ENCODE assay signal across 8 cellular contexts in the genomic region with DNA sequence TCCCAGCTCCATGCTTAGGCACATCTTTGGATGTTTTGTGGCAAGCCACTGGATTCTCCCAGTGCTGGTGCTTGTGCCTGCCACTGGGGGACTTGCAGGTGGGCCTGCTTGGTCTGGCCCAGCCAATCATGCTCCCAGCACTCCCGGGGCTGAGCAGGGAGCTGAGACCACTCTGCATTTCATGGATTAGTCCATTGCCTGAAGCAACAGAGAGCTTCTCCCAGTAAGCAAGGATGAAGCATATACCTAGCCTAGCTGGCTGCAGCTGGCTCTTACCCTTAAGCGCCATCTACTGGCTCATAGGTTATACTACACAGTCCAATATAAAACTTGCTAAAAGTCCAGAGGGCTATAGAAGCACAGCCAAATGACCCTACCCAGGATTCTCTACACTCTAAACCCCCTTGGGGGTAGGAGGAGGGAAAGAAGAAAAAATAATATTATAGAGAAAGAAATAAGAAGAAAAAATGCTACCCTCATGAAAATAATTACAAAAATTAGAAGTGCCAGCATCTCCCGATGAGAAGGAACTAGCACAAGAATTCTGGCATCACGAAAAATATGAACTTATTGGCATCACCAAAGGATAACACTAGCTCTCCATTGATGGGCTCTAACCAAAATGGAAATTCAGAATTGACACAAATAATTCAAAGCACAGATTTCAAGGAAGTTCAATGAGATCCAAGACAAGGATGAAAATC.
DNase-seq lines count a peak whose midpoint lies in the region; ATAC-seq and TF ChIP-seq lines count a peak whose summit lies in the region.

No MANE protein-coding gene starts in this region.

- no peaks in the 10 kb centered on the region for H3K4me1 Mint-ChIP-seq in WTC11

- no peaks in the 10 kb centered on the region; the same call in 1 of the 2 replicates for H3K27me3 Mint-ChIP-seq in WTC11 (ENCODE audit: low read depth)

- DNase-seq in AG08395 (ENCODE audit: low spot score), result peak; percentile 18
- peak; percentile 1 for DNase-seq in NCI-H1694 (lab: John Stamatoyannopoulos, UW)
- DNase-seq in WTC11 (ENCODE audit: low spot score), result peak; percentile 33
- peak; percentile 66 for DNase-seq in iPS-NIHi7 (ENCODE audit: extremely low spot score)
- no peak for DNase-seq in GF-D8 (lab: John Stamatoyannopoulos, UW)
- no peak for DNase-seq in putamen (ENCODE audit: low spot score)

- H3K36me3 Mint-ChIP-seq in WTC11, result no peaks in the 10 kb centered on the region; the same call in 1 of the 2 replicates

- peaks cover 22% of the 10 kb centered on the region for H3K9me3 Mint-ChIP-seq in WTC11

- POLR2A ChIA-PET in WTC11 (lab: Charles Lee), result no interaction called here

- H3K27ac Mint-ChIP-seq in WTC11, result no peak overlapping the region

- peak; percentile 72 for TF ChIP-seq CTCF in WTC11 (IDR thresholded peaks at IDR 0.05)

- ATAC-seq in GM18502 (IDR thresholded peaks at IDR 0.05; ENCODE audit: poor library complexity, unreplicated experiment) (peak; percentile 88), HG02938 (IDR thresholded peaks at IDR 0.05; ENCODE audit: unreplicated experiment) (peak; percentile 95), WTC11 (peak; percentile 98)

- CTCF ChIA-PET in WTC11 (lab: Charles Lee), result interaction anchor here (0.6 to 1.7 kb wide), 21 partner anchors 9 to 1000 kb away, joined by 3 to 9 read pairs (median 4); partner anchors contain the start of gene C11orf87

- no peak overlapping the region for H3K4me3 Mint-ChIP-seq in WTC11

TF ChIP-seq in WTC11, 78 proteins besides CTCF, POLR2A, EP300 and RAD21:
- no peak for TF ChIP-seq NR1H2 (CRISPR knock-in tag; IDR thresholded peaks at IDR 0.05)
- TF ChIP-seq, protein P1, sequence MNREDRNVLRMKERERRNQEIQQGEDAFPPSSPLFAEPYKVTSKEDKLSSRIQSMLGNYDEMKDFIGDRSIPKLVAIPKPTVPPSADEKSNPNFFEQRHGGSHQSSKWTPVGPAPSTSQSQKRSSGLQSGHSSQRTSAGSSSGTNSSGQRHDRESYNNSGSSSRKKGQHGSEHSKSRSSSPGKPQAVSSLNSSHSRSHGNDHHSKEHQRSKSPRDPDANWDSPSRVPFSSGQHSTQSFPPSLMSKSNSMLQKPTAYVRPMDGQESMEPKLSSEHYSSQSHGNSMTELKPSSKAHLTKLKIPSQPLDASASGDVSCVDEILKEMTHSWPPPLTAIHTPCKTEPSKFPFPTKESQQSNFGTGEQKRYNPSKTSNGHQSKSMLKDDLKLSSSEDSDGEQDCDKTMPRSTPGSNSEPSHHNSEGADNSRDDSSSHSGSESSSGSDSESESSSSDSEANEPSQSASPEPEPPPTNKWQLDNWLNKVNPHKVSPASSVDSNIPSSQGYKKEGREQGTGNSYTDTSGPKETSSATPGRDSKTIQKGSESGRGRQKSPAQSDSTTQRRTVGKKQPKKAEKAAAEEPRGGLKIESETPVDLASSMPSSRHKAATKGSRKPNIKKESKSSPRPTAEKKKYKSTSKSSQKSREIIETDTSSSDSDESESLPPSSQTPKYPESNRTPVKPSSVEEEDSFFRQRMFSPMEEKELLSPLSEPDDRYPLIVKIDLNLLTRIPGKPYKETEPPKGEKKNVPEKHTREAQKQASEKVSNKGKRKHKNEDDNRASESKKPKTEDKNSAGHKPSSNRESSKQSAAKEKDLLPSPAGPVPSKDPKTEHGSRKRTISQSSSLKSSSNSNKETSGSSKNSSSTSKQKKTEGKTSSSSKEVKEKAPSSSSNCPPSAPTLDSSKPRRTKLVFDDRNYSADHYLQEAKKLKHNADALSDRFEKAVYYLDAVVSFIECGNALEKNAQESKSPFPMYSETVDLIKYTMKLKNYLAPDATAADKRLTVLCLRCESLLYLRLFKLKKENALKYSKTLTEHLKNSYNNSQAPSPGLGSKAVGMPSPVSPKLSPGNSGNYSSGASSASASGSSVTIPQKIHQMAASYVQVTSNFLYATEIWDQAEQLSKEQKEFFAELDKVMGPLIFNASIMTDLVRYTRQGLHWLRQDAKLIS (CRISPR knock-in tag; IDR thresholded peaks at IDR 0.05; ENCODE audit: borderline replicate concordance), result no peak
- TF ChIP-seq ZSCAN18 (CRISPR knock-in tag; IDR thresholded peaks at IDR 0.05), result no peak
- no peak for TF ChIP-seq TEAD4 (CRISPR knock-in tag; IDR thresholded peaks at IDR 0.05)
- TF ChIP-seq ZNF671 (CRISPR knock-in tag; IDR thresholded peaks at IDR 0.05), result no peak
- no peak for TF ChIP-seq RORB (CRISPR knock-in tag; IDR thresholded peaks at IDR 0.05)
- TF ChIP-seq, protein P2, sequence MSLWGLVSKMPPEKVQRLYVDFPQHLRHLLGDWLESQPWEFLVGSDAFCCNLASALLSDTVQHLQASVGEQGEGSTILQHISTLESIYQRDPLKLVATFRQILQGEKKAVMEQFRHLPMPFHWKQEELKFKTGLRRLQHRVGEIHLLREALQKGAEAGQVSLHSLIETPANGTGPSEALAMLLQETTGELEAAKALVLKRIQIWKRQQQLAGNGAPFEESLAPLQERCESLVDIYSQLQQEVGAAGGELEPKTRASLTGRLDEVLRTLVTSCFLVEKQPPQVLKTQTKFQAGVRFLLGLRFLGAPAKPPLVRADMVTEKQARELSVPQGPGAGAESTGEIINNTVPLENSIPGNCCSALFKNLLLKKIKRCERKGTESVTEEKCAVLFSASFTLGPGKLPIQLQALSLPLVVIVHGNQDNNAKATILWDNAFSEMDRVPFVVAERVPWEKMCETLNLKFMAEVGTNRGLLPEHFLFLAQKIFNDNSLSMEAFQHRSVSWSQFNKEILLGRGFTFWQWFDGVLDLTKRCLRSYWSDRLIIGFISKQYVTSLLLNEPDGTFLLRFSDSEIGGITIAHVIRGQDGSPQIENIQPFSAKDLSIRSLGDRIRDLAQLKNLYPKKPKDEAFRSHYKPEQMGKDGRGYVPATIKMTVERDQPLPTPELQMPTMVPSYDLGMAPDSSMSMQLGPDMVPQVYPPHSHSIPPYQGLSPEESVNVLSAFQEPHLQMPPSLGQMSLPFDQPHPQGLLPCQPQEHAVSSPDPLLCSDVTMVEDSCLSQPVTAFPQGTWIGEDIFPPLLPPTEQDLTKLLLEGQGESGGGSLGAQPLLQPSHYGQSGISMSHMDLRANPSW (CRISPR knock-in tag; conservative IDR thresholded peaks at IDR 0.05; ENCODE audit: low read depth), result no peak
- TF ChIP-seq E2F5 (CRISPR knock-in tag; IDR thresholded peaks at IDR 0.05), result no peak
- TF ChIP-seq ETV6 (CRISPR knock-in tag; IDR thresholded peaks at IDR 0.05), result no peak
- no peak for TF ChIP-seq ESRRA (CRISPR knock-in tag; IDR thresholded peaks at IDR 0.05; ENCODE audit: borderline replicate concordance)
- no peak for TF ChIP-seq ZNF416 (CRISPR knock-in tag; IDR thresholded peaks at IDR 0.05)
- TF ChIP-seq SOX15 (CRISPR knock-in tag; IDR thresholded peaks at IDR 0.05), result no peak
- TF ChIP-seq ZNF121 (CRISPR knock-in tag; IDR thresholded peaks at IDR 0.05), result no peak

Comparison
In these comparisons a context has a peak if more than half of its experiments do, and no peak if none do; other contexts are left out.
1. DNase-seq: peak in AG08395 (single experiment), NCI-H1694 (single experiment), WTC11 (single experiment) and iPS-NIHi7 (single experiment); none in GF-D8 (single experiment) and putamen (single experiment).
2. Peak in every context shown above with its lines, with median percentiles within 50 percentile points of each other: ATAC-seq.